Comparison of ENCODE assay signal across 27 cellular contexts in genomic region chr7:24251568-24251967, GRCh38. TPM values are rescaled to one million over a fixed set of nuclear protein-coding genes. Genes with fewer than 3 reads are reported as not detected.
DNase-seq lines count a peak whose midpoint lies in the region; ATAC-seq, FAIRE-seq and TF ChIP-seq lines count a peak whose summit lies in the region.
"Had no signal": no experiment of that assay in that cellular context is flagged by ENCODE, and none has a peak within 500 bp of the region (broad histone marks: within the 10 kb centered on the region; RNA-seq: fewer than 3 reads in every experiment).

No MANE protein-coding gene starts in this region.

- DNase-seq in K562 (ENCODE audit: extremely low read depth in 1 of 4, low spot score in 3 of 4) (no peak), T-helper 1 cell (no peak), NCI-H510A (lab: John Stamatoyannopoulos, UW) (no peak)
- DNase-seq: 8988T; ACHN; BE2C; C1 segment of cervical spinal cord; CD4-positive, alpha-beta memory T cell; CD4-positive, CD25-positive, alpha-beta regulatory T cell; CD8-positive, alpha-beta memory T cell; COR-L47; DMS 273 treated with DMSO at 0.1 percent for 48 hours; DMS153; DMS53; DMS79; DND-41; EL; GF-D8 had no signal

- no peaks in the 10 kb centered on the region for H3K27me3 ChIP-seq in K562 (ENCODE audit: control insufficient read depth in 2 of 2, insufficient read depth in 2 of 2, low read length in 2 of 2)
- H3K27me3 ChIP-seq: BLaER1 had no signal

- intact Hi-C loops in K562 (cut with micrococcal nuclease): no loop called here

- no peak for ATAC-seq in K562

- CTCF ChIA-PET in HEK293 (lab: Yijun Ruan, JAX): interaction anchor here (0.6 kb wide), 1 partner anchor 405 kb away, joined by 3 read pairs; no protein-coding TSS in a partner anchor
- CTCF ChIA-PET in K562 (lab: Yijun Ruan, JAX; ENCODE audit: low intra/inter-chr PET ratio): no interaction called here

- no peaks in the 10 kb centered on the region for H4K20me1 ChIP-seq in K562 (replicated peaks; ENCODE audit: control insufficient read depth, insufficient read depth, low read length)
- H4K20me1 ChIP-seq: BLaER1 had no signal

- FAIRE-seq in G401.6 (lab: Jason Lieb, UNC): peak; percentile 28
- FAIRE-seq in K562 (lab: Jason Lieb, UNC): no peak
- FAIRE-seq: A204.1, GM12891, GM19239 had no signal

- in situ Hi-C loops in K562 (cut with MboI): no loop called here

- H3K36me3 ChIP-seq in HEK293 (ENCODE audit: control insufficient read depth in 2 of 2, insufficient read depth in 1 of 2, low read length in 2 of 2): no peaks in the 10 kb centered on the region
- no peaks in the 10 kb centered on the region for H3K36me3 ChIP-seq in K562 (ENCODE audit: control insufficient read depth, insufficient read depth, low read length)
- H3K36me3 ChIP-seq: BE2C, BLaER1 had no signal

- no peak for TF ChIP-seq EP300 in K562 (IDR thresholded peaks at IDR 0.05; ENCODE audit: low read length)

- H3K4me2 ChIP-seq in K562 (ENCODE audit: insufficient read depth, low read length): no peak overlapping the region
- H3K4me2 ChIP-seq: BLaER1 had no signal

- H3K9me3 ChIP-seq in HEK293 (ENCODE audit: control insufficient read depth, insufficient read depth, low read depth, low read length) (no peaks in the 10 kb centered on the region), K562 (replicated peaks; ENCODE audit: control insufficient read depth, insufficient read depth, low read depth, low read length) (no peaks in the 10 kb centered on the region)
- H3K9me3 ChIP-seq: BE2C had no signal

- H3K4me1 ChIP-seq in HEK293 (ENCODE audit: control insufficient read depth, insufficient read depth, low read length) (no peaks in the 10 kb centered on the region), K562 (replicated peaks in 1 of 2; ENCODE audit: control insufficient read depth in 2 of 2, insufficient read depth in 2 of 2, low read length in 2 of 2) (no peaks in the 10 kb centered on the region)
- H3K4me1 ChIP-seq: BE2C had no signal

- TF ChIP-seq CTCF in HEK293 (tag by site-specific recombination; IDR thresholded peaks at IDR 0.05) (no peak), K562 (IDR thresholded peaks at IDR 0.05 in 2 of 3, conservative IDR thresholded peaks at IDR 0.05 in 1 of 3; ENCODE audit: insufficient read depth in 2 of 3, low read depth in 1 of 3, low read length in 3 of 3) (no peak)

- no peak for TF ChIP-seq RAD21 in K562 (CRISPR knock-in tag; conservative IDR thresholded peaks at IDR 0.05 in 1 of 2, IDR thresholded peaks at IDR 0.05 in 1 of 2)

- H3K27ac ChIP-seq in HEK293 (ENCODE audit: extremely low read depth, low read depth, low read length): no peak overlapping the region
- no peak overlapping the region for H3K27ac ChIP-seq in K562 (ENCODE audit: extremely low read depth, low read depth, low read length)
- H3K27ac ChIP-seq: BLaER1 had no signal

- no peak overlapping the region for H2AFZ ChIP-seq in K562 (ENCODE audit: low read depth, low read length)

- no peak for TF ChIP-seq POLR2A in K562 (conservative IDR thresholded peaks at IDR 0.05)

- no TSS peak for BruUV-seq in K562 (replicated peaks; lab: Mats Ljungman, UMichigan)

- H3K4me3 ChIP-seq in HEK293 (ENCODE audit: low read depth, low read length): no peak overlapping the region
- no peak overlapping the region for H3K4me3 ChIP-seq in K562
- H3K4me3 ChIP-seq: BLaER1 had no signal

- WGBS in K562 (ENCODE audit: insufficient coverage, low coverage, missing lambda C conversion rate): 0% methylated on average over 2 of the region's 2 CpGs

- H3K79me2 ChIP-seq in K562 (ENCODE audit: control insufficient read depth, insufficient read depth, low read length): no peaks in the 10 kb centered on the region

- no peaks in the 10 kb centered on the region for H3K9me1 ChIP-seq in K562 (ENCODE audit: control insufficient read depth, insufficient read depth, low read length)

- H3K9ac ChIP-seq in K562 (ENCODE audit: insufficient read depth in 1 of 2, low read depth in 2 of 2, low read length in 2 of 2): no peak overlapping the region
- H3K9ac ChIP-seq: BLaER1 had no signal

- POLR2A ChIA-PET in HEK293 (lab: Yijun Ruan, JAX): no interaction called here
- POLR2A ChIA-PET in K562 (lab: Yijun Ruan, JAX): no interaction called here

TF ChIP-seq in HEK293, 187 proteins besides CTCF, POLR2A, EP300 and RAD21:
- TF ChIP-seq SETDB1 (IDR thresholded peaks at IDR 0.05; ENCODE audit: insufficient read length, low read length) (peak; percentile 49), AEBP2 (tag by site-specific recombination; IDR thresholded peaks at IDR 0.05; ENCODE audit: borderline replicate concordance) (no peak)

TF ChIP-seq in K562, 482 proteins besides CTCF, POLR2A, EP300 and RAD21:
- no peak for TF ChIP-seq SIN3A (IDR thresholded peaks at IDR 0.05; ENCODE audit: borderline replicate concordance in 2 of 2, control insufficient read depth in 1 of 2, low read depth in 2 of 2, low read length in 2 of 2)
- TF ChIP-seq ZEB2 (IDR thresholded peaks at IDR 0.05): peak; percentile 35; the same call in 1 of the 2 replicates
- peak; percentile 62 for TF ChIP-seq ZNF280A (IDR thresholded peaks at IDR 0.05; ENCODE audit: low read depth, partially characterized antibody)
TF ChIP-seq in K562: peak in this region for 2.

RNA-seq across cellular contexts. Expression of gene NPY, which starts 32.4 kb away (rescaled TPM):
- total RNA-seq in K562 (2011; cell fraction: chromatin; rRNA removed; ENCODE audit: low replicate concordance): not detected in 2 replicates
- total RNA-seq in K562 (2011; cell fraction: nucleolus; rRNA removed): not detected in 2 replicates
- total RNA-seq in K562 (2011; cell fraction: nucleoplasm; rRNA removed): not detected in 2 replicates
- not detected in 2 replicates for total RNA-seq in K562 (2014; rRNA removed)
- total RNA-seq in K562 (2014; rRNA removed; fragmentation: Illumina TruSeq; extraction: Trizol): not detected in 2 replicates
- total RNA-seq in K562 (2015; rRNA removed; fragmentation: Illumina TruSeq; extraction: Trizol): not detected in 2 replicates
- not detected in 2 replicates for total RNA-seq in K562 (2021)
- polyA plus RNA-seq in K562 (2011; rRNA removed): not detected in 2 replicates
- polyA plus RNA-seq in K562 (2011; cell fraction: cytosol; rRNA removed): not detected in 2 replicates
- not detected in 2 replicates for polyA plus RNA-seq in K562 (2011; cell fraction: nucleus; rRNA removed)
- not detected in 2 replicates for polyA plus RNA-seq in K562 (2012)
- polyA plus RNA-seq in K562 (2014; fragmentation: Illumina TruSeq; extraction: Trizol): not detected in 2 replicates
- polyA plus RNA-seq in K562 (2014; fragmentation: Nextera tagmentation; extraction: Ambion mirVana): not detected
- not detected in 2 replicates for polyA plus RNA-seq in K562 (2014; rRNA removed)
- not detected in 2 replicates for polyA minus RNA-seq in K562 (2011; rRNA and poly(A)+ RNA removed)
- polyA minus RNA-seq in K562 (2011; cell fraction: cytosol; rRNA and poly(A)+ RNA removed): not detected in 2 replicates
- not detected in 2 replicates for polyA minus RNA-seq in K562 (2011; cell fraction: nucleus; rRNA and poly(A)+ RNA removed)
- total RNA-seq: CD4-positive, alpha-beta memory T cell; CD4-positive, CD25-positive, alpha-beta regulatory T cell; CD8-positive, alpha-beta memory T cell; G401 had no signal
- polyA plus RNA-seq: AG04450; CD14-positive monocyte; CD4-positive, alpha-beta memory T cell; CD4-positive, CD25-positive, alpha-beta regulatory T cell; CD8-positive, alpha-beta memory T cell had no signal
